Comparison of ENCODE assay signal across 30 cellular contexts in the genomic region with DNA sequence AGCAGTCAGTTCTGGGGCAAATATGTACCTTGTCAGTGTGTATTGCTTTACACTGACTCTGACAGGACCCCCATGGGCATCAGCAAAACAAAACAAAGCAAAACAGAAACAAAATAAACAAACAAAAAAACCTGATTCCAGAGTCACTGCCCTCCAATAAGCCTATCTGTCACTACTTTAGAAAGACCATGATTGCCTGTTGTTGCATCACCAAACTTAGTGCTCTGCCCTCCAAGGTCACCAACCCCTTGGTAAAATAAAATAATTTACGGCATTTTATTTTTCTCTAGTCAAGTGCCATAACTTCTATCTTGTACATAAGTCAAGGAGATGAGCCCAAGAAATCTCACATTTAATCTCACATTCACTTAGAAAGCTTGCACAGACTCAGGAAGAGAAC.
"Had no signal": no experiment of that assay in that cellular context is flagged by ENCODE, and none has a peak within 500 bp of the region (broad histone marks: within the 10 kb centered on the region; RNA-seq: fewer than 3 reads in every experiment).

No MANE protein-coding gene starts in this region.

- H3K27me3 ChIP-seq: neural progenitor cell, ovary, right lobe of liver, spleen, stomach, thyroid gland, tibial nerve, upper lobe of left lung, vagina had no signal

- H3K4me3 ChIP-seq: neural progenitor cell, ovary, psoas muscle, right lobe of liver, skin epidermis, smooth muscle cell, spleen, stomach, thoracic aorta, thyroid gland, tibial nerve, upper lobe of left lung, vagina had no signal

- H3K4me1 Mint-ChIP-seq: naive thymus-derived CD4-positive, alpha-beta T cell; natural killer cell; nephron; neural progenitor cell; stimulated activated effector memory CD8-positive, alpha-beta T cell treated with anti-CD3 and anti-CD28 coated beads, Interleukin-12 subunit alpha, Interleukin-12 subunit beta, amount 100 ng/mL, for 72 hours; stimulated activated naive B cell treated with anti-CD40 and anti-IgM and Interleukin-4, amounts not matched to agents 10 μg/mL and 1 μg/mL and 100 μg/mL, for 72 hours had no signal

- ATAC-seq: naive thymus-derived CD4-positive, alpha-beta T cell; natural killer cell; psoas muscle; right cardiac atrium; right lobe of liver; stimulated activated naive B cell treated with anti-CD40 and anti-IgM and Interleukin-4, amounts not matched to agents 10 μg/mL and 1 μg/mL and 100 μg/mL, for 72 hours had no signal

- H3K4me2 ChIP-seq: neural progenitor cell, smooth muscle cell had no signal

- H2AFZ ChIP-seq: neural progenitor cell, parathyroid adenoma had no signal

- DNase-seq: naive thymus-derived CD4-positive, alpha-beta T cell; natural killer cell; occipital lobe; ovary; posterior cingulate gyrus; right cardiac atrium; right lobe of liver; spleen; stimulated activated CD4-positive, alpha-beta T cell treated with anti-CD3 and anti-CD28 coated beads, Interleukin-12 subunit alpha, Interleukin-12 subunit beta, amount 100 ng/mL, for 4 hours; stimulated activated CD4-positive, alpha-beta T cell treated with anti-CD3 and anti-CD28 coated beads, Interleukin-1b, Interleukin-23, amount 100 ng/mL, for 48 hours; stimulated activated CD4-positive, alpha-beta T cell treated with anti-CD3 and anti-CD28 coated beads, Interleukin-2, amount 100 ng/mL, for 48 hours; stimulated activated CD4-positive, alpha-beta T cell treated with anti-CD3 and anti-CD28 coated beads, Interleukin-4, amount 100 ng/mL, for 24 hours; stimulated activated naive B cell treated with anti-CD40 and anti-IgM and Interleukin-4, amounts not matched to agents 10 μg/mL and 1 μg/mL and 100 μg/mL, for 72 hours; stimulated activated naive CD4-positive, alpha-beta T cell treated with Interleukin-2 at 50 U/mL for 16 hours; stomach; thyroid gland; trophoblast cell; upper lobe of left lung had no signal

- FAIRE-seq: urothelium cell line had no signal

- H3K79me2 ChIP-seq: parathyroid adenoma had no signal

- H3K36me3 Mint-ChIP-seq: naive thymus-derived CD4-positive, alpha-beta T cell; natural killer cell; neural progenitor cell; stimulated activated effector memory CD8-positive, alpha-beta T cell treated with anti-CD3 and anti-CD28 coated beads, Interleukin-12 subunit alpha, Interleukin-12 subunit beta, amount 100 ng/mL, for 72 hours; stimulated activated naive B cell treated with anti-CD40 and anti-IgM and Interleukin-4, amounts not matched to agents 10 μg/mL and 1 μg/mL and 100 μg/mL, for 72 hours had no signal

- H3K27me3 Mint-ChIP-seq: progenitor cell of endocrine pancreas; stimulated activated naive B cell treated with anti-CD40 and anti-IgM and Interleukin-4, amounts not matched to agents 10 μg/mL and 1 μg/mL and 100 μg/mL, for 72 hours had no signal

- H3K9me3 ChIP-seq: ovary, psoas muscle, right lobe of liver, thoracic aorta, thyroid gland, upper lobe of left lung, vagina had no signal

- H3K4me1 ChIP-seq: neural progenitor cell, psoas muscle, right lobe of liver, spleen, stomach, thyroid gland, tibial nerve, upper lobe of left lung, vagina had no signal

- H3K27ac ChIP-seq: neural progenitor cell, ovary, parathyroid adenoma, psoas muscle, right lobe of liver, skin epidermis, spleen, stomach, thoracic aorta, thyroid gland, tibial nerve, upper lobe of left lung, vagina had no signal

- H3K27ac Mint-ChIP-seq: naive thymus-derived CD4-positive, alpha-beta T cell; natural killer cell; neural progenitor cell; progenitor cell of endocrine pancreas; stimulated activated effector memory CD8-positive, alpha-beta T cell treated with anti-CD3 and anti-CD28 coated beads, Interleukin-12 subunit alpha, Interleukin-12 subunit beta, amount 100 ng/mL, for 72 hours; stimulated activated naive B cell treated with anti-CD40 and anti-IgM and Interleukin-4, amounts not matched to agents 10 μg/mL and 1 μg/mL and 100 μg/mL, for 72 hours had no signal

- H3K4me3 Mint-ChIP-seq: naive thymus-derived CD4-positive, alpha-beta T cell; natural killer cell; nephron; neural progenitor cell; stimulated activated effector memory CD8-positive, alpha-beta T cell treated with anti-CD3 and anti-CD28 coated beads, Interleukin-12 subunit alpha, Interleukin-12 subunit beta, amount 100 ng/mL, for 72 hours; stimulated activated naive B cell treated with anti-CD40 and anti-IgM and Interleukin-4, amounts not matched to agents 10 μg/mL and 1 μg/mL and 100 μg/mL, for 72 hours had no signal

- H3K36me3 ChIP-seq: neural progenitor cell, ovary, right lobe of liver, spleen, stomach, thoracic aorta, thyroid gland, tibial nerve, upper lobe of left lung, vagina had no signal

- H3K9ac ChIP-seq: neural progenitor cell, parathyroid adenoma had no signal
